In genomic region chr4:183333202-183333601, GRCh38 we compare ENCODE assay signal across 20 cellular contexts. TPM values are rescaled to one million over a fixed set of nuclear protein-coding genes. Genes with fewer than 3 reads are reported as not detected.
"Had no signal": no experiment of that assay in that cellular context is flagged by ENCODE, and none has a peak within 500 bp of the region (broad histone marks: within the 10 kb centered on the region; RNA-seq: fewer than 3 reads in every experiment).

No MANE protein-coding gene starts in this region.

- DNase-seq: effector CD4-positive, alpha-beta T cell; endodermal cell; erythroblast; immature natural killer cell; kidney; left cardiac atrium; left ventricle myocardium superior; naive B cell; sigmoid colon; stimulated activated CD4-positive, alpha-beta T cell treated with anti-CD3 and anti-CD28 coated beads, Interleukin-12 subunit alpha, Interleukin-12 subunit beta, amount 100 ng/mL, for 4 hours; stimulated activated naive CD4-positive, alpha-beta T cell treated with Interleukin-2 at 50 U/mL for 16 hours; trophoblast cell had no signal

- FAIRE-seq: colon, kidney, urothelium cell line had no signal

- ATAC-seq: left cardiac atrium, left ventricle myocardium superior had no signal

RNA-seq across cellular contexts. Expression of gene CLDN24, which starts 11.0 kb away (rescaled TPM):
- total RNA-seq: dermis blood vessel endothelial cell, endodermal cell, endothelial cell of umbilical vein, foreskin keratinocyte, kidney, left cardiac atrium, left ventricle myocardium superior, lung, osteoblast, right atrium auricular region, sigmoid colon had no signal

RNA-seq across cellular contexts. Expression of gene CLDN22, which starts 13.1 kb away (rescaled TPM):
- total RNA-seq: dermis blood vessel endothelial cell, endothelial cell of umbilical vein, foreskin keratinocyte, kidney, left cardiac atrium, left ventricle myocardium superior, osteoblast, right atrium auricular region, sigmoid colon had no signal
